ENCODE assay signal across 11 cellular contexts in the genomic region with DNA sequence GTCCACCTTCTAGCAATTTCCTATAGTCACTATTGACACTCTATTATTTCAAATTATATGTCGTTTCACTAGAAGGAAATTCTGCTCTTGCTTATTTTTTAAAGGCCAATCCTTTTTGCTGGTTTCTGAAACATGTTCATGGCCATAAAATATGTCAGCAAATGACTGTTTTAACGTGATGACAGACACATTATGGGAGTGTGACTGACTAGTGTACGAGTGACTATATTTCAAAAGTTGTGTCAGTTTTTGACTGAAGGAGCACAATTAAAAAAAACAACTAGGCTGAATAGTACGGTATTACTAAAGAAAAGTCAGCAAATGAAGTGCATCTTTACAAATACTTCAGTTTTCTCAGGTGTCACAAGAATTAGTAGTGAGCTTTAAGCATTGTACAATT.
"Had no signal": no experiment of that assay in that cellular context is flagged by ENCODE, and none has a peak within 500 bp of the region (broad histone marks: within the 10 kb centered on the region; RNA-seq: fewer than 3 reads in every experiment).

No MANE protein-coding gene starts in this region.

- ATAC-seq: GM23338, HCT116 had no signal

- H3K36me3 ChIP-seq: HAP-1 had no signal

- H2AFZ ChIP-seq: GM23248, GM23338 had no signal

- FAIRE-seq: H1, H54 had no signal

- H3K27ac ChIP-seq: GM23248 had no signal

- H3K9ac ChIP-seq: GM23248 had no signal

- H3K4me3 ChIP-seq: GM23248, GM23338, HAP-1 had no signal

- H3K4me2 ChIP-seq: GM23338 had no signal

- DNase-seq: GM23248, GOT3, H7, H9, HCEC 1CT, HFFc6 had no signal
